Comparison of ENCODE assay signal across 16 cellular contexts in genomic region chr6:150711584-150712501, GRCh38.
DNase-seq lines count a peak whose midpoint lies in the region; ATAC-seq, FAIRE-seq and TF ChIP-seq lines count a peak whose summit lies in the region.
"Had no signal": no experiment of that assay in that cellular context is flagged by ENCODE, and none has a peak within 500 bp of the region (broad histone marks: within the 10 kb centered on the region; RNA-seq: fewer than 3 reads in every experiment).

No MANE protein-coding gene starts in this region.

- H3K4me2 ChIP-seq in GM23338 (no peak overlapping the region), K562 (ENCODE audit: insufficient read depth, low read length) (no peak overlapping the region), trophoblast cell (ENCODE audit: low read length) (no peak overlapping the region), smooth muscle cell (no peak overlapping the region)

- H3K4me3 ChIP-seq in GM23338 (no peak overlapping the region), K562 (no peak overlapping the region), trophoblast cell (ENCODE audit: low read depth, low read length) (no peak overlapping the region), smooth muscle cell (no peak overlapping the region)
- H3K4me3 ChIP-seq: gastrocnemius medialis had no signal

- no peak for TF ChIP-seq CTCF in GM23338 (conservative IDR thresholded peaks at IDR 0.05; ENCODE audit: low read depth in 2 of 2)
- TF ChIP-seq CTCF in K562 (IDR thresholded peaks at IDR 0.05 in 2 of 3, conservative IDR thresholded peaks at IDR 0.05 in 1 of 3; ENCODE audit: insufficient read depth in 2 of 3, low read depth in 1 of 3, low read length in 3 of 3): no peak
- TF ChIP-seq CTCF in smooth muscle cell (IDR thresholded peaks at IDR 0.05; ENCODE audit: borderline replicate concordance, insufficient read depth, poor library complexity, severe bottlenecking): no peak
- TF ChIP-seq CTCF in GM13976 (IDR thresholded peaks at IDR 0.05; ENCODE audit: borderline replicate concordance, control extremely low read depth, extremely low read depth, insufficient read depth, missing control alignments): no peak

- peak overlapping the region; percentile 16 for H2BK5ac ChIP-seq in trophoblast cell (ENCODE audit: low read depth, low read length, poor library complexity)

- POLR2A ChIA-PET in K562 (lab: Yijun Ruan, JAX): interaction anchor here (0.6 to 0.8 kb wide), 3 partner anchors 14 to 182 kb away, joined by 3 to 5 read pairs (median 3); no protein-coding TSS in a partner anchor

- intact Hi-C loops in K562 (cut with micrococcal nuclease): no loop called here
- intact Hi-C loops in left ventricle myocardium superior (cut with micrococcal nuclease): no loop called here

- peaks cover 19% of the 10 kb centered on the region for H3K79me1 ChIP-seq in trophoblast cell (ENCODE audit: low read length)

- in situ Hi-C loops in K562 (cut with MboI) (no loop called here), GM13976 (cut with MboI; ENCODE audit: low sequenced_read_pairs, unreplicated experiment) (no loop called here)

- H3K9me2 ChIP-seq in GM23338 (ENCODE audit: insufficient read depth): no peaks in the 10 kb centered on the region

- peak overlapping the region; percentile 82 for H4K91ac ChIP-seq in trophoblast cell (ENCODE audit: low read depth, low read length)

- no peak overlapping the region for H3K4ac ChIP-seq in trophoblast cell (ENCODE audit: low read depth, low read length)

- no peaks in the 10 kb centered on the region for H3K9me3 Mint-ChIP-seq in GM23338
- H3K9me3 Mint-ChIP-seq: activated CD8-positive, alpha-beta T cell treated with anti-CD3 and anti-CD28 coated beads for 36 hours; activated T-helper 17 cell treated with anti-CD3 and anti-CD28 coated beads, Interleukin-2, amount 50 U/mL, for 72 hours had no signal

- H3K79me2 ChIP-seq in GM23338 (replicated peaks; ENCODE audit: insufficient read depth) (no peaks in the 10 kb centered on the region), K562 (ENCODE audit: control insufficient read depth, insufficient read depth, low read length) (no peaks in the 10 kb centered on the region), trophoblast cell (ENCODE audit: control insufficient read depth, insufficient read depth, low read length, poor library complexity) (no peaks in the 10 kb centered on the region), smooth muscle cell (ENCODE audit: low read depth) (no peaks in the 10 kb centered on the region)

- H3K9ac ChIP-seq in K562 (ENCODE audit: insufficient read depth in 1 of 2, low read depth in 2 of 2, low read length in 2 of 2): no peak overlapping the region
- H3K9ac ChIP-seq in trophoblast cell (ENCODE audit: low read length): no peak overlapping the region
- H3K9ac ChIP-seq in smooth muscle cell (ENCODE audit: low read depth): no peak overlapping the region

- H3K14ac ChIP-seq in trophoblast cell (ENCODE audit: low read length): peak overlapping the region; percentile 80

- H2BK120ac ChIP-seq in trophoblast cell (ENCODE audit: insufficient read depth, low read length, poor library complexity): peak overlapping the region; percentile 88

- FAIRE-seq in K562 (lab: Jason Lieb, UNC): no peak
- FAIRE-seq: H54 had no signal

- peak overlapping the region; percentile 92 for H2AK5ac ChIP-seq in trophoblast cell (ENCODE audit: low read length)

- BruUV-seq in K562 (replicated peaks; lab: Mats Ljungman, UMichigan): no TSS peak

- no peaks in the 10 kb centered on the region for H4K20me1 ChIP-seq in GM23338 (replicated peaks; ENCODE audit: insufficient read depth)
- no peaks in the 10 kb centered on the region for H4K20me1 ChIP-seq in K562 (replicated peaks; ENCODE audit: control insufficient read depth, insufficient read depth, low read length)
- H4K20me1 ChIP-seq in smooth muscle cell (ENCODE audit: low read depth): no peaks in the 10 kb centered on the region

- no peak for TF ChIP-seq EP300 in K562 (IDR thresholded peaks at IDR 0.05; ENCODE audit: low read length)

- H3K4me1 ChIP-seq in GM23338 (ENCODE audit: insufficient read depth) (no peaks in the 10 kb centered on the region), K562 (replicated peaks in 1 of 2; ENCODE audit: control insufficient read depth in 2 of 2, insufficient read depth in 2 of 2, low read length in 2 of 2) (no peaks in the 10 kb centered on the region), trophoblast cell (ENCODE audit: control insufficient read depth in 1 of 2, insufficient read depth in 2 of 2, low read length in 2 of 2) (peaks cover 10 to 20% of the 10 kb centered on the region in 2 experiments), smooth muscle cell (ENCODE audit: low read depth) (peaks cover 27% of the 10 kb centered on the region)

- ATAC-seq in GM23338: no peak
- peak; percentile 62 for ATAC-seq in K562
- ATAC-seq in left ventricle myocardium superior: peak; percentile 71
- ATAC-seq in GM19035 (IDR thresholded peaks at IDR 0.05; ENCODE audit: unreplicated experiment): no peak
- ATAC-seq: activated CD8-positive, alpha-beta T cell treated with anti-CD3 and anti-CD28 coated beads for 36 hours; activated T-helper 17 cell treated with anti-CD3 and anti-CD28 coated beads, Interleukin-2, amount 50 U/mL, for 72 hours; gastrocnemius medialis had no signal

- H3K4me1 Mint-ChIP-seq in GM23338: peaks cover 10% of the 10 kb centered on the region

- H3K27me3 ChIP-seq in GM23338 (ENCODE audit: insufficient read depth): no peaks in the 10 kb centered on the region
- peaks cover 13 to 42% of the 10 kb centered on the region in 2 experiments; a peak in 4 of 5 replicates for H3K27me3 ChIP-seq in K562 (ENCODE audit: control insufficient read depth in 2 of 2, insufficient read depth in 2 of 2, low read length in 2 of 2)
- no peaks in the 10 kb centered on the region for H3K27me3 ChIP-seq in trophoblast cell (ENCODE audit: insufficient read depth, low read length)
- peaks cover 6% of the 10 kb centered on the region for H3K27me3 ChIP-seq in smooth muscle cell (ENCODE audit: low read depth)
- H3K27me3 ChIP-seq: gastrocnemius medialis had no signal

- H4K12ac ChIP-seq in trophoblast cell (ENCODE audit: low read depth, low read length): no peak overlapping the region

- H3K23ac ChIP-seq in trophoblast cell (ENCODE audit: low read length): no peak overlapping the region

- DNase-seq in GM23338 (ENCODE audit: low spot score): no peak
- DNase-seq in K562 (ENCODE audit: extremely low read depth in 1 of 4, low spot score in 3 of 4): peak in 1 of 4 experiments; percentile 7
- DNase-seq in left ventricle myocardium superior: peak; percentile 58
- no peak for DNase-seq in trophoblast cell
- DNase-seq in kidney tubule cell (ENCODE audit: low spot score): no peak
- DNase-seq in smooth muscle cell (lab: John Stamatoyannopoulos, UW; ENCODE audit: unreplicated experiment): no peak
- DNase-seq in GM13976 (ENCODE audit: low spot score): no peak
- DNase-seq: activated CD8-positive, alpha-beta T cell treated with anti-CD3 and anti-CD28 coated beads for 36 hours; aorta; gastrocnemius medialis; islet precursor cell; NCI-H1930; SIG-M5 had no signal

- H3K36me3 ChIP-seq in GM23338 (ENCODE audit: insufficient read depth): no peaks in the 10 kb centered on the region
- no peaks in the 10 kb centered on the region for H3K36me3 ChIP-seq in K562 (ENCODE audit: control insufficient read depth, insufficient read depth, low read length)
- H3K36me3 ChIP-seq in trophoblast cell (ENCODE audit: control insufficient read depth in 1 of 2, insufficient read depth in 2 of 2, low read length in 2 of 2): no peaks in the 10 kb centered on the region
- no peaks in the 10 kb centered on the region for H3K36me3 ChIP-seq in smooth muscle cell (ENCODE audit: low read depth)
- H3K36me3 ChIP-seq: gastrocnemius medialis had no signal

- no peaks in the 10 kb centered on the region for H3K36me3 Mint-ChIP-seq in GM23338 (ENCODE audit: low read depth)

- peak overlapping the region; percentile 60 for H4K8ac ChIP-seq in trophoblast cell (ENCODE audit: low read depth, low read length)

- H3F3A ChIP-seq in GM23338 (replicated peaks; ENCODE audit: low read depth): no peaks in the 10 kb centered on the region
- H3F3A ChIP-seq in smooth muscle cell (ENCODE audit: low read depth): no peaks in the 10 kb centered on the region

- H3K27me3 Mint-ChIP-seq in GM23338 (ENCODE audit: insufficient read depth, low read depth, poor library complexity): peaks cover 5% of the 10 kb centered on the region
- H3K27me3 Mint-ChIP-seq: activated CD8-positive, alpha-beta T cell treated with anti-CD3 and anti-CD28 coated beads for 36 hours; activated T-helper 17 cell treated with anti-CD3 and anti-CD28 coated beads, Interleukin-2, amount 50 U/mL, for 72 hours had no signal

- peak overlapping the region; percentile 80 for H3K18ac ChIP-seq in trophoblast cell (ENCODE audit: low read length)

- no peak overlapping the region for H3K4me3 Mint-ChIP-seq in GM23338
- H3K4me3 Mint-ChIP-seq: activated CD8-positive, alpha-beta T cell treated with anti-CD3 and anti-CD28 coated beads for 36 hours; activated T-helper 17 cell treated with anti-CD3 and anti-CD28 coated beads, Interleukin-2, amount 50 U/mL, for 72 hours had no signal

- no peak for TF ChIP-seq POLR2A in K562 (conservative IDR thresholded peaks at IDR 0.05)

- H3K9me1 ChIP-seq in K562 (ENCODE audit: control insufficient read depth, insufficient read depth, low read length): no peaks in the 10 kb centered on the region

- H2BK12ac ChIP-seq in trophoblast cell (ENCODE audit: low read length): peak overlapping the region; percentile 95

- CTCF ChIA-PET in K562 (lab: Yijun Ruan, JAX; ENCODE audit: low intra/inter-chr PET ratio): no interaction called here

- H2AFZ ChIP-seq in GM23338 (no peak overlapping the region), K562 (ENCODE audit: low read depth, low read length) (no peak overlapping the region), trophoblast cell (ENCODE audit: insufficient read depth, low read length, poor library complexity) (no peak overlapping the region), smooth muscle cell (ENCODE audit: low read depth) (no peak overlapping the region)

- no peak for TF ChIP-seq RAD21 in K562 (CRISPR knock-in tag; conservative IDR thresholded peaks at IDR 0.05 in 1 of 2, IDR thresholded peaks at IDR 0.05 in 1 of 2)

- H3K27ac ChIP-seq in GM23338 (ENCODE audit: low read depth) (no peak overlapping the region), K562 (ENCODE audit: extremely low read depth, low read depth, low read length) (no peak overlapping the region), trophoblast cell (ENCODE audit: low read depth, low read length) (no peak overlapping the region), smooth muscle cell (ENCODE audit: low read depth) (no peak overlapping the region)

- no peaks in the 10 kb centered on the region for H3K9me3 ChIP-seq in K562 (replicated peaks; ENCODE audit: control insufficient read depth, insufficient read depth, low read depth, low read length)
- H3K9me3 ChIP-seq in trophoblast cell (ENCODE audit: insufficient read depth, low read depth, low read length): no peaks in the 10 kb centered on the region
- no peaks in the 10 kb centered on the region for H3K9me3 ChIP-seq in smooth muscle cell (replicated peaks; ENCODE audit: low read depth)
- H3K9me3 ChIP-seq: gastrocnemius medialis had no signal

- H3K27ac Mint-ChIP-seq in GM23338: peak overlapping the region; percentile 53; the same call in 1 of the 2 replicates
- H3K27ac Mint-ChIP-seq: activated CD8-positive, alpha-beta T cell treated with anti-CD3 and anti-CD28 coated beads for 36 hours; activated T-helper 17 cell treated with anti-CD3 and anti-CD28 coated beads, Interleukin-2, amount 50 U/mL, for 72 hours had no signal

- under 1% methylated on average over 8 of the region's 8 CpGs for WGBS in K562 (ENCODE audit: insufficient coverage, low coverage, missing lambda C conversion rate)
- no CpG with 5 or more reads among the region's 8 CpGs for WGBS in trophoblast cell (ENCODE audit: extremely low coverage, insufficient coverage, insufficient read length)
- WGBS in smooth muscle cell (ENCODE audit: low lambda C conversion rate): 89% methylated on average over 8 of the region's 8 CpGs

Comparison
In these comparisons a context has a peak if more than half of its experiments do, and no peak if none do; other contexts are left out.
1. ATAC-seq: peak in K562 (single experiment) and left ventricle myocardium superior (single experiment); none in GM23338 (single experiment) and GM19035 (single experiment).